ENCODE assay signal across 8 cellular contexts in genomic region chr16:58236231-58236690, GRCh38. TPM values are rescaled to one million over a fixed set of nuclear protein-coding genes. Genes with fewer than 3 reads are reported as not detected.
A peak's percentile ranks its signal among the peaks of the same experiment; 100 is the strongest.
DNase-seq lines count a peak whose midpoint lies in the region; TF ChIP-seq lines count a peak whose summit lies in the region.

No MANE protein-coding gene starts in this region.

- POLR2A ChIA-PET in HEK293 (lab: Yijun Ruan, JAX) = no interaction called here

- CTCF ChIA-PET in HEK293 (lab: Yijun Ruan, JAX) = no interaction called here

- H3K27ac ChIP-seq in HEK293 (ENCODE audit: extremely low read depth, low read depth, low read length) (no peak overlapping the region; the same call in 1 of the 2 replicates), ascending aorta (no peak overlapping the region)

- no peaks in the 10 kb centered on the region for H3K27me3 ChIP-seq in ascending aorta

- no peaks in the 10 kb centered on the region for H3K9me3 ChIP-seq in HEK293 (ENCODE audit: control insufficient read depth, insufficient read depth, low read depth, low read length)
- H3K9me3 ChIP-seq in ascending aorta = no peaks in the 10 kb centered on the region

- H3K36me3 ChIP-seq in HEK293 (ENCODE audit: control insufficient read depth in 2 of 2, insufficient read depth in 1 of 2, low read length in 2 of 2) (no peaks in the 10 kb centered on the region), ascending aorta (no peaks in the 10 kb centered on the region)

- intact Hi-C loops in ascending aorta (cut with DNase I) = no loop called here

- DNase-seq in GM10266 (ENCODE audit: extremely low spot score) (peak; percentile 69), NAMALWA (ENCODE audit: low spot score) (peak; percentile 86), T-helper 1 cell (peak in 4 of 5 donors; percentile 33 to 53 (median 40)), ascending aorta (ENCODE audit: low spot score in 2 of 2) (peak in 1 of 2 donors; percentile 75), hippocampal formation (lab: John Stamatoyannopoulos, UW) (peak; percentile 45 to 59), retinal pigment epithelial cell (ENCODE audit: low read depth) (peak; percentile 9), NCI-H187 treated with DMSO at 0.1 percent for 48 hours (lab: John Stamatoyannopoulos, UW) (no peak)

- H3K4me1 ChIP-seq in HEK293 (ENCODE audit: control insufficient read depth, insufficient read depth, low read length) = no peaks in the 10 kb centered on the region
- no peaks in the 10 kb centered on the region for H3K4me1 ChIP-seq in ascending aorta

- H3K4me3 ChIP-seq in HEK293 (ENCODE audit: low read depth, low read length) (peak overlapping the region; percentile 42), ascending aorta (peak overlapping the region; percentile 46 to 55), retinal pigment epithelial cell (ENCODE audit: low read length) (peak overlapping the region; percentile 63)

- no peak for TF ChIP-seq CTCF in GM10266 (IDR thresholded peaks at IDR 0.05; ENCODE audit: control insufficient read depth, insufficient read depth, low read depth, missing control alignments)
- TF ChIP-seq CTCF in HEK293 (tag by site-specific recombination; IDR thresholded peaks at IDR 0.05) = no peak
- TF ChIP-seq CTCF in ascending aorta (IDR thresholded peaks at IDR 0.05) = no peak
- no peak for TF ChIP-seq CTCF in retinal pigment epithelial cell (conservative IDR thresholded peaks at IDR 0.05; ENCODE audit: low read depth, low read length)

TF ChIP-seq in HEK293, 187 proteins besides CTCF, POLR2A, EP300 and RAD21 (continues in another document):
- TF ChIP-seq ZNF26 (tag by site-specific recombination; IDR thresholded peaks at IDR 0.05) = no peak
- TF ChIP-seq TRIM28 (IDR thresholded peaks at IDR 0.05; ENCODE audit: borderline replicate concordance, low read length) = no peak
- no peak for TF ChIP-seq BCL11B (tag by site-specific recombination; IDR thresholded peaks at IDR 0.05; ENCODE audit: low read depth)
- no peak for TF ChIP-seq ZNF114 (tag by site-specific recombination; IDR thresholded peaks at IDR 0.05)
- TF ChIP-seq ZNF223 (tag by site-specific recombination; IDR thresholded peaks at IDR 0.05) = no peak
- peak; percentile 34; the same call in 1 of the 2 replicates for TF ChIP-seq ZNF366 (tag by site-specific recombination; conservative IDR thresholded peaks at IDR 0.05)
- TF ChIP-seq ZNF341 (tag by site-specific recombination; IDR thresholded peaks at IDR 0.05; ENCODE audit: low read depth) = no peak
- TF ChIP-seq ZNF626 (tag by site-specific recombination; IDR thresholded peaks at IDR 0.05) = no peak
- TF ChIP-seq ZNF354C (tag by site-specific recombination; IDR thresholded peaks at IDR 0.05; ENCODE audit: borderline replicate concordance, low read depth) = no peak
- no peak for TF ChIP-seq SETDB1 (IDR thresholded peaks at IDR 0.05; ENCODE audit: insufficient read length, low read length)
- no peak for TF ChIP-seq MYNN (tag by site-specific recombination; IDR thresholded peaks at IDR 0.05; ENCODE audit: borderline replicate concordance)
- TF ChIP-seq ATF2 (tag by site-specific recombination; IDR thresholded peaks at IDR 0.05; ENCODE audit: low read depth) = no peak
- TF ChIP-seq INSM2 (tag by site-specific recombination; IDR thresholded peaks at IDR 0.05) = no peak
- no peak for TF ChIP-seq KLF9 (tag by site-specific recombination; IDR thresholded peaks at IDR 0.05; ENCODE audit: low read depth)
- TF ChIP-seq TSHZ1 (tag by site-specific recombination; IDR thresholded peaks at IDR 0.05; ENCODE audit: borderline replicate concordance) = no peak
- no peak for TF ChIP-seq ZNF785 (tag by site-specific recombination; IDR thresholded peaks at IDR 0.05)
- 0 out of 2 replicates have a peak, but pooled peaks have one; percentile 47 for TF ChIP-seq SP7 (tag by site-specific recombination; IDR thresholded peaks at IDR 0.05)
- no peak for TF ChIP-seq ZNF148 (tag by site-specific recombination; IDR thresholded peaks at IDR 0.05; ENCODE audit: borderline replicate concordance)
- TF ChIP-seq SP2 (tag by site-specific recombination; IDR thresholded peaks at IDR 0.05) = peak; percentile 61
- TF ChIP-seq ZNF132 (tag by site-specific recombination; IDR thresholded peaks at IDR 0.05; ENCODE audit: borderline replicate concordance) = no peak
- no peak for TF ChIP-seq ZNF37A (tag by site-specific recombination; IDR thresholded peaks at IDR 0.05)
- TF ChIP-seq HOXC10 (CRISPR knock-in tag; IDR thresholded peaks at IDR 0.05) = no peak
- no peak for TF ChIP-seq ZNF211 (tag by site-specific recombination; IDR thresholded peaks at IDR 0.05; ENCODE audit: low read depth)

RNA-seq across cellular contexts. Expression of gene CSNK2A2, which starts 38.4 kb away (rescaled TPM):
- total RNA-seq in ascending aorta = 14.5 TPM

RNA-seq across cellular contexts. Expression of gene PRSS54, which starts 58.6 kb away (rescaled TPM):
- total RNA-seq in ascending aorta = not detected
